8 cellular contexts compared by ENCODE assay signal in the genomic region with DNA sequence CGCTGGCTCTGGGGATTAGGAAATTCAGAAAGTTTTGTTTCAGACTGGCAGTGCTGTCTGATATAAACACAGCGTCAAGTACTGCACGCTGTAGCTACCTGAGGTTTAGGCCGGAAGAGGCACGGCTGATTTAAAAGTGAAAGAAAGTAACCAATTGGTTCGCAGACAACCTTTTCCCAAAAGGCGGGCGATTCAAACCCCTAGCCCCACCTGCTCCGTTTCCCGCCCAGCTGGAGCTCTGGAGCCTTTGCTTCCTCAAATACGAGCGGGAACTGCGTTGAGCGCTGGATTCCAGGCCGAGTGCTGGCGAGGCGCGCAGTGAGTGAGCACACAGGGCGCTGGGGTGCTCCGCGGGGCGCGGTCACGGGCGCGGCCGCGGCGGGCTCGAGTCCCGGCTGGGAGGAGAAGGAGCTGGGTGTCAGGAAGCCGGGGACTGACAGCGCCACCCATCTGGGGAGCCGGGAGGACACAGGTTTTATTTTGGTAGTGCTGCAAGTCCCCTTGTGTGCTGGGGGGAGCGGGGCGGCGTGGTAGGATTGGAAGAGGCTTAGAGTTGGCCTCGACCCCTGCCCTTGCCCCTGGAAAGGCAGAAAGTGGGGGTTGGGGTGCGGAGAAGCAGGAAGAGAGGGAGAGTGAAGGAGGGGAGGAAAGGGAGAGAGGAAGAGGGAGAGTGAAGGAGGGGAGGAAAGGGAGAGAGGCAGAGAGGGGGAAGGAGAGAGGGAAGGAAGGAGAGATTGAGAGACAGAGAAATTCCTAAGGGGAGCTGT. TPM values are rescaled to one million over a fixed set of nuclear protein-coding genes. Genes with fewer than 3 reads are reported as not detected.
DNase-seq lines count a peak whose midpoint lies in the region; ATAC-seq and TF ChIP-seq lines count a peak whose summit lies in the region.

No MANE protein-coding gene starts in this region.

- H3K27ac ChIP-seq in ectodermal cell (ENCODE audit: insufficient read depth, low read depth, low read length, poor library complexity, severe bottlenecking) = no peak overlapping the region

- TF ChIP-seq POLR2A in GM18951 (IDR thresholded peaks at IDR 0.05; ENCODE audit: extremely low read depth, insufficient read depth, insufficient read length) = peak; percentile 75
- no peak for TF ChIP-seq POLR2A in lower leg skin (IDR thresholded peaks at IDR 0.05)

- 6 to 7% methylated on average over 39 of the region's 39 CpGs for WGBS in ectodermal cell, 2 experiments
- WGBS in lower leg skin, 2 donors = 4% methylated on average over 20 to 34 of the region's 39 CpGs

- intact Hi-C loops in lower leg skin (cut with DNase I; ENCODE audit: low total_unique reads) = no loop called here

- peak overlapping the region; percentile 26 for H3K4me3 ChIP-seq in ectodermal cell (ENCODE audit: insufficient read depth, low read depth, low read length)
- H3K4me3 ChIP-seq in lower leg skin (ENCODE audit: low read depth, poor library complexity, severe bottlenecking) = peak overlapping the region; percentile 33

- DNase-seq in AG20443 (ENCODE audit: low spot score) = peak; percentile 86
- peak; percentile 92 for DNase-seq in NCI-H345 treated with DMSO at 0.1 percent for 48 hours (lab: John Stamatoyannopoulos, UW; ENCODE audit: unreplicated experiment)
- peak; percentile 77 to 83 for DNase-seq in activated CD4-positive, alpha-beta T cell treated with anti-CD3 and anti-CD28 coated beads, Interleukin-2, amount 50 U/mL, for 48 hours
- DNase-seq in lower leg skin (ENCODE audit: low spot score in 2 of 2) = peak; percentile 83 to 96
- DNase-seq in stimulated activated CD4-positive, alpha-beta T cell treated with anti-CD3 and anti-CD28 coated beads, TNF-alpha, amount 100 ng/mL, for 1 hour (ENCODE audit: low read depth in 3 of 3, low spot score in 1 of 3) = peak in 2 of 3 donors; percentile 21 to 24

- peaks cover 5% of the 10 kb centered on the region for H3K4me1 ChIP-seq in ectodermal cell (ENCODE audit: control insufficient read depth, insufficient read depth, low read length)

- peaks cover 19% of the 10 kb centered on the region for H3K27me3 ChIP-seq in ectodermal cell (ENCODE audit: control insufficient read depth, insufficient read depth, low read length, poor library complexity, severe bottlenecking)

- H3K9me3 ChIP-seq in ectodermal cell (ENCODE audit: control insufficient read depth, low read length) = no peaks in the 10 kb centered on the region

- H3K36me3 ChIP-seq in ectodermal cell (ENCODE audit: control insufficient read depth, insufficient read depth, low read length) = no peaks in the 10 kb centered on the region

- in situ Hi-C loops in GM18951 (cut with MboI; ENCODE audit: low sequenced_read_pairs, unreplicated experiment) = no loop called here

- TF ChIP-seq CTCF in lower leg skin (IDR thresholded peaks at IDR 0.05) = no peak

- ATAC-seq in HG03280 (IDR thresholded peaks at IDR 0.05; ENCODE audit: unreplicated experiment) = peak; percentile 54

RNA-seq across cellular contexts. Expression of a gene that starts 2.1 kb away (rescaled TPM):
- 21.3 TPM for polyA plus RNA-seq in ectodermal cell (2013, experiment 1 of 4)
- polyA plus RNA-seq in ectodermal cell (2013, experiment 2 of 4) = 19.5 TPM
- 15.6 TPM for polyA plus RNA-seq in ectodermal cell (2013, experiment 3 of 4)
- 16.6 TPM for polyA plus RNA-seq in ectodermal cell (2013, experiment 4 of 4)
- 10 to 100 TPM; 14.9 to 25.0 (median 20.9) TPM for total RNA-seq in lower leg skin

RNA-seq across cellular contexts. Expression of a gene that starts 27.2 kb away (rescaled TPM):
- 59.8 TPM for polyA plus RNA-seq in ectodermal cell (2013, experiment 1 of 4)
- polyA plus RNA-seq in ectodermal cell (2013, experiment 2 of 4) = 51.8 TPM
- 45.1 TPM for polyA plus RNA-seq in ectodermal cell (2013, experiment 3 of 4)
- polyA plus RNA-seq in ectodermal cell (2013, experiment 4 of 4) = 56.2 TPM
- 1 to 10 TPM; 1.2 to 6.4 (median 3.4) TPM for total RNA-seq in lower leg skin

RNA-seq across cellular contexts. Expression of a gene that starts 37.7 kb away (rescaled TPM):
- polyA plus RNA-seq in ectodermal cell (2013, experiment 1 of 4) = 20.2 TPM
- polyA plus RNA-seq in ectodermal cell (2013, experiment 2 of 4) = 21.7 TPM
- 14.7 TPM for polyA plus RNA-seq in ectodermal cell (2013, experiment 3 of 4)
- polyA plus RNA-seq in ectodermal cell (2013, experiment 4 of 4) = 12.7 TPM
- total RNA-seq in lower leg skin = 1 to 10 TPM in 2 of 4 donors, under 1 TPM in 2; 0.19 to 2.2 (median 0.72) TPM

RNA-seq across cellular contexts. Expression of a gene that starts 58.7 kb away (rescaled TPM):
- not detected for polyA plus RNA-seq in ectodermal cell (2013, experiment 1 of 4)
- not detected for polyA plus RNA-seq in ectodermal cell (2013, experiment 2 of 4)
- not detected for polyA plus RNA-seq in ectodermal cell (2013, experiment 3 of 4)
- not detected for polyA plus RNA-seq in ectodermal cell (2013, experiment 4 of 4)
- not detected for total RNA-seq in lower leg skin

Comparison
In these comparisons a context has a peak if more than half of its experiments do, and no peak if none do; other contexts are left out.
1. DNase-seq: peak in every context shown above with its lines; median percentile 92 in NCI-H345 treated with DMSO at 0.1 percent for 48 hours; 90 in lower leg skin; 86 in AG20443; 80 in activated CD4-positive, alpha-beta T cell treated with anti-CD3 and anti-CD28 coated beads, Interleukin-2, amount 50 U/mL, for 48 hours; 22 in stimulated activated CD4-positive, alpha-beta T cell treated with anti-CD3 and anti-CD28 coated beads, TNF-alpha, amount 100 ng/mL, for 1 hour.